Comparison of ENCODE assay signal across 1 cellular context in the genomic region with DNA sequence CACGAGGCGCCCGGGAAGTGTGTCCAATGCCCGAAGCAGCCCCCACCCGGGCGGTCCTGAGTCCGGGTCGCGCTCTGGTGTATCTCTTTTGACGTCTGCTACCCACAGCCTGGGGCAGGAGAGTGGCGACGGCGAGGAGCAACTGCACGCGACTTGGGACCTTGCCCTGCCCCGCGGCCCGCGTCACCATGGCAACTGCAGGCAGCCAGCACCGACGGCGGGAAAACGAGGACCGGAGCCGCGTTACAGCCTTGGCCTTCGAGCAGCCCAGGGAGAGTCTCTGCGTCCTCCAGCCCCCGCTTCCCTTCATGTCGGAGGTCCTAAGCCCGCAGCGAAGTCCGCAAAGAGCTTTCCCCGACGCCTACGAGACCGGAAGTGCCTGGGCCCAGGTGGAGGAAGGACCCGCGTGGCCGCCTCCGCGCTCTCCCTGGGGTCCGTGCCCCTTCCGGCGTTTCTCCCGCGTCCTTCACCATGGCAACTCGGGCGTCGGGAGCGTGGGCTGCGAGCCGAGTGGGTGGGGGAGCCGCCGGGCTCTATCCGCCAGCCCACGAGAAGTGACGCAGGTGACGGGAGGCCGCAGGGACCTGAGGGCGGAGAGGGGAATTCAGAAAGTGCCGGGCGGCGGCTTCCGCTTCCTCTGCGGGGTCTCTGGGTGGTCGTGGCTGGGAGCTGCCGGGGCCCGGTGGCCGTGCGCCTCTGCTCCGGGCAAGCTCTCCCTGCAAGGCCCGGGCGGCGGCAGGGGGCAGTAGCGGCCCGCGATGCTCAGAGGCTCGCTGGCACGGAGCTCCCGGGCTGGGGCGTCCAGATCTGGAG.
TF ChIP-seq lines count a peak whose summit lies in the region.

No MANE protein-coding gene starts in this region.

TF ChIP-seq in HepG2, 621 proteins besides CTCF, POLR2A, EP300 and RAD21 (continued from another document and continues in another):
- TF ChIP-seq ZNF256 (CRISPR knock-in tag; conservative IDR thresholded peaks at IDR 0.05) (no peak), PHF21A (CRISPR knock-in tag; IDR thresholded peaks at IDR 0.05) (peak; percentile 45; the same call in 1 of the 2 replicates), RARG (CRISPR knock-in tag; IDR thresholded peaks at IDR 0.05; ENCODE audit: low read depth) (no peak), TOE1 (CRISPR knock-in tag; IDR thresholded peaks at IDR 0.05) (no peak), NCOA2 (CRISPR knock-in tag; IDR thresholded peaks at IDR 0.05) (0 out of 2 replicates have a peak, but pooled peaks have one; percentile 35), PAF1 (CRISPR knock-in tag; IDR thresholded peaks at IDR 0.05) (no peak), MTF2 (CRISPR knock-in tag; IDR thresholded peaks at IDR 0.05; ENCODE audit: borderline replicate concordance) (peak; percentile 99), ZEB1 (IDR thresholded peaks at IDR 0.05; ENCODE audit: insufficient replicate concordance, low read depth) (no peak), HDAC6 (IDR thresholded peaks at IDR 0.05; ENCODE audit: low read depth, low read length) (no peak), RARA (CRISPR knock-in tag; IDR thresholded peaks at IDR 0.05) (no peak; the same call in 1 of the 2 replicates), NPAS2 (CRISPR knock-in tag; IDR thresholded peaks at IDR 0.05; ENCODE audit: borderline replicate concordance) (no peak), SRSF1 (optimal IDR thresholded peaks at IDR 0.05; ENCODE audit: low read depth, low read length) (no peak), SMARCE1 (IDR thresholded peaks at IDR 0.05; ENCODE audit: borderline replicate concordance) (no peak), USF2 (IDR thresholded peaks at IDR 0.05; ENCODE audit: low read depth, low read length) (no peak), USF2 (CRISPR knock-in tag; IDR thresholded peaks at IDR 0.05; ENCODE audit: borderline replicate concordance) (no peak), TFAP4 (IDR thresholded peaks at IDR 0.05; ENCODE audit: borderline replicate concordance, low read depth) (no peak), THAP8 (CRISPR knock-in tag; IDR thresholded peaks at IDR 0.05; ENCODE audit: borderline replicate concordance) (peak; percentile 92; the same call in 1 of the 2 replicates), ZNF839 (CRISPR knock-in tag; IDR thresholded peaks at IDR 0.05; ENCODE audit: borderline replicate concordance) (no peak), MEIS2 (CRISPR knock-in tag; IDR thresholded peaks at IDR 0.05) (peak; percentile 44; the same call in 1 of the 2 replicates), HDAC1 (CRISPR knock-in tag; IDR thresholded peaks at IDR 0.05) (peak; percentile 62; the same call in 1 of the 2 replicates), TOPORS (CRISPR knock-in tag; IDR thresholded peaks at IDR 0.05) (no peak), NCOA5 (CRISPR knock-in tag; IDR thresholded peaks at IDR 0.05) (no peak), NFE2 (CRISPR knock-in tag; IDR thresholded peaks at IDR 0.05) (no peak), CC2D1A (CRISPR knock-in tag; IDR thresholded peaks at IDR 0.05) (0 out of 2 replicates have a peak, but pooled peaks have one; percentile 60), ZNF616 (CRISPR knock-in tag; IDR thresholded peaks at IDR 0.05; ENCODE audit: low read depth) (no peak), RORA (CRISPR knock-in tag; IDR thresholded peaks at IDR 0.05) (no peak), ZNF318 (CRISPR knock-in tag; IDR thresholded peaks at IDR 0.05) (peak; percentile 59; the same call in 1 of the 2 replicates), ZNF282 (IDR thresholded peaks at IDR 0.05; ENCODE audit: partially characterized antibody) (no peak), NFIC (IDR thresholded peaks at IDR 0.05; ENCODE audit: low read length) (no peak), ZBTB42 (CRISPR knock-in tag; IDR thresholded peaks at IDR 0.05) (no peak), ZNF430 (CRISPR knock-in tag; IDR thresholded peaks at IDR 0.05) (no peak)
- TF ChIP-seq, protein P1, sequence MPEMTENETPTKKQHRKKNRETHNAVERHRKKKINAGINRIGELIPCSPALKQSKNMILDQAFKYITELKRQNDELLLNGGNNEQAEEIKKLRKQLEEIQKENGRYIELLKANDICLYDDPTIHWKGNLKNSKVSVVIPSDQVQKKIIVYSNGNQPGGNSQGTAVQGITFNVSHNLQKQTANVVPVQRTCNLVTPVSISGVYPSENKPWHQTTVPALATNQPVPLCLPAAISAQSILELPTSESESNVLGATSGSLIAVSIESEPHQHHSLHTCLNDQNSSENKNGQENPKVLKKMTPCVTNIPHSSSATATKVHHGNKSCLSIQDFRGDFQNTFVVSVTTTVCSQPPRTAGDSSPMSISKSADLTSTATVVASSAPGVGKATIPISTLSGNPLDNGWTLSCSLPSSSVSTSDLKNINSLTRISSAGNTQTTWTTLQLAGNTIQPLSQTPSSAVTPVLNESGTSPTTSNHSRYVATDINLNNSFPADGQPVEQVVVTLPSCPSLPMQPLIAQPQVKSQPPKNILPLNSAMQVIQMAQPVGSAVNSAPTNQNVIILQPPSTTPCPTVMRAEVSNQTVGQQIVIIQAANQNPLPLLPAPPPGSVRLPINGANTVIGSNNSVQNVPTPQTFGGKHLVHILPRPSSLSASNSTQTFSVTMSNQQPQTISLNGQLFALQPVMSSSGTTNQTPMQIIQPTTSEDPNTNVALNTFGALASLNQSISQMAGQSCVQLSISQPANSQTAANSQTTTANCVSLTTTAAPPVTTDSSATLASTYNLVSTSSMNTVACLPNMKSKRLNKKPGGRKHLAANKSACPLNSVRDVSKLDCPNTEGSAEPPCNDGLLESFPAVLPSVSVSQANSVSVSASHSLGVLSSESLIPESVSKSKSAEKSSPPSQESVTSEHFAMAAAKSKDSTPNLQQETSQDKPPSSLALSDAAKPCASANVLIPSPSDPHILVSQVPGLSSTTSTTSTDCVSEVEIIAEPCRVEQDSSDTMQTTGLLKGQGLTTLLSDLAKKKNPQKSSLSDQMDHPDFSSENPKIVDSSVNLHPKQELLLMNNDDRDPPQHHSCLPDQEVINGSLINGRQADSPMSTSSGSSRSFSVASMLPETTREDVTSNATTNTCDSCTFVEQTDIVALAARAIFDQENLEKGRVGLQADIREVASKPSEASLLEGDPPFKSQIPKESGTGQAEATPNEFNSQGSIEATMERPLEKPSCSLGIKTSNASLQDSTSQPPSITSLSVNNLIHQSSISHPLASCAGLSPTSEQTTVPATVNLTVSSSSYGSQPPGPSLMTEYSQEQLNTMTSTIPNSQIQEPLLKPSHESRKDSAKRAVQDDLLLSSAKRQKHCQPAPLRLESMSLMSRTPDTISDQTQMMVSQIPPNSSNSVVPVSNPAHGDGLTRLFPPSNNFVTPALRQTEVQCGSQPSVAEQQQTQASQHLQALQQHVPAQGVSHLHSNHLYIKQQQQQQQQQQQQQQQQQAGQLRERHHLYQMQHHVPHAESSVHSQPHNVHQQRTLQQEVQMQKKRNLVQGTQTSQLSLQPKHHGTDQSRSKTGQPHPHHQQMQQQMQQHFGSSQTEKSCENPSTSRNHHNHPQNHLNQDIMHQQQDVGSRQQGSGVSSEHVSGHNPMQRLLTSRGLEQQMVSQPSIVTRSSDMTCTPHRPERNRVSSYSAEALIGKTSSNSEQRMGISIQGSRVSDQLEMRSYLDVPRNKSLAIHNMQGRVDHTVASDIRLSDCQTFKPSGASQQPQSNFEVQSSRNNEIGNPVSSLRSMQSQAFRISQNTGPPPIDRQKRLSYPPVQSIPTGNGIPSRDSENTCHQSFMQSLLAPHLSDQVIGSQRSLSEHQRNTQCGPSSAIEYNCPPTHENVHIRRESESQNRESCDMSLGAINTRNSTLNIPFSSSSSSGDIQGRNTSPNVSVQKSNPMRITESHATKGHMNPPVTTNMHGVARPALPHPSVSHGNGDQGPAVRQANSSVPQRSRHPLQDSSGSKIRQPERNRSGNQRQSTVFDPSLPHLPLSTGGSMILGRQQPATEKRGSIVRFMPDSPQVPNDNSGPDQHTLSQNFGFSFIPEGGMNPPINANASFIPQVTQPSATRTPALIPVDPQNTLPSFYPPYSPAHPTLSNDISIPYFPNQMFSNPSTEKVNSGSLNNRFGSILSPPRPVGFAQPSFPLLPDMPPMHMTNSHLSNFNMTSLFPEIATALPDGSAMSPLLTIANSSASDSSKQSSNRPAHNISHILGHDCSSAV (CRISPR knock-in tag; IDR thresholded peaks at IDR 0.05; ENCODE audit: borderline replicate concordance): no peak
- TF ChIP-seq, protein P2, sequence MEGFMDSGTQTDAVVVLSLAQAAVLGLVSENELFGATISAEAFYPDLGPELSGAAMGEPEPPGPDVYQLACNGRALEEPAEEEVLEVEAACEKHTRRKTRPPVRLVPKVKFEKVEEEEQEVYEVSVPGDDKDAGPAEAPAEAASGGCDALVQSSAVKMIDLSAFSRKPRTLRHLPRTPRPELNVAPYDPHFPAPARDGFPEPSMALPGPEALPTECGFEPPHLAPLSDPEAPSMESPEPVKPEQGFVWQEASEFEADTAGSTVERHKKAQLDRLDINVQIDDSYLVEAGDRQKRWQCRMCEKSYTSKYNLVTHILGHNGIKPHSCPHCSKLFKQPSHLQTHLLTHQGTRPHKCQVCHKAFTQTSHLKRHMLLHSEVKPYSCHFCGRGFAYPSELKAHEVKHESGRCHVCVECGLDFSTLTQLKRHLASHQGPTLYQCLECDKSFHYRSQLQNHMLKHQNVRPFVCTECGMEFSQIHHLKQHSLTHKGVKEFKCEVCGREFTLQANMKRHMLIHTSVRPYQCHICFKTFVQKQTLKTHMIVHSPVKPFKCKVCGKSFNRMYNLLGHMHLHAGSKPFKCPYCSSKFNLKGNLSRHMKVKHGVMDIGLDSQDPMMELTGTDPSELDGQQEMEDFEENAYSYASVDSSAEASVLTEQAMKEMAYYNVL (CRISPR knock-in tag; IDR thresholded peaks at IDR 0.05; ENCODE audit: borderline replicate concordance): 0 out of 2 replicates have a peak, but pooled peaks have one; percentile 12
